Comparison of ENCODE assay signal across 1 cellular context in genomic region chr2:97669448-97669847, GRCh38.
TF ChIP-seq lines count a peak whose summit lies in the region.

C2orf92 (plus strand) TSS chr2:97669713; CDS start chr2:97669789, 76 bp downstream.

TF ChIP-seq in HEK293T, 16 proteins besides CTCF, POLR2A, EP300 and RAD21 (continued from another document):
- TF ChIP-seq HDGF (IDR thresholded peaks at IDR 0.05; ENCODE audit: borderline replicate concordance) (no peak), SP1 (IDR thresholded peaks at IDR 0.05) (no peak), TARDBP (IDR thresholded peaks at IDR 0.05) (no peak), CTBP1 (IDR thresholded peaks at IDR 0.05; ENCODE audit: borderline replicate concordance) (no peak), ELF4 (IDR thresholded peaks at IDR 0.05) (no peak), SUZ12 (IDR thresholded peaks at IDR 0.05) (no peak), ZNF384 (IDR thresholded peaks at IDR 0.05) (no peak)
